ENCODE assay signal across 36 cellular contexts in genomic region chr15:40489274-40490175, GRCh38.
"Had no signal": no experiment of that assay in that cellular context is flagged by ENCODE, and none has a peak within 500 bp of the region (broad histone marks: within the 10 kb centered on the region; RNA-seq: fewer than 3 reads in every experiment).

No MANE protein-coding gene starts in this region.

- FAIRE-seq: endothelial cell of umbilical vein, small intestine, TTC549 had no signal

- H3K27ac ChIP-seq: foreskin keratinocyte, heart left ventricle, lower lobe of right lung, neutrophil, prostate gland, tibial artery, VCaP had no signal

- H3K4me1 ChIP-seq: lower lobe of right lung, prostate gland, tibial artery had no signal

- DNase-seq: activated CD4-positive, alpha-beta T cell treated with anti-CD3 and anti-CD28 coated beads for 4 hours; activated CD4-positive, alpha-beta T cell treated with anti-CD3 and anti-CD28 coated beads, Interleukin-2, amount 50 U/mL, for 4 hours; activated gamma-delta T cell; activated naive CD8-positive, alpha-beta T cell treated with anti-CD3 and anti-CD28 coated beads, Interleukin-2, amount 50 U/mL, for 24 hours; activated T-cell treated with anti-CD3 and anti-CD28 coated beads for 4 hours; amygdala; caudate nucleus; cortex of kidney; effector memory CD8-positive, alpha-beta T cell; foreskin keratinocyte; heart left ventricle; hypothalamus; kidney glomerular epithelial cell; lower lobe of right lung; mesendoderm; mucosa of descending colon; retina; small intestine; stimulated activated CD4-positive, alpha-beta T cell treated with anti-CD3 and anti-CD28 coated beads, Interleukin-4, amount 100 ng/mL, for 24 hours; stimulated activated CD8-positive, alpha-beta memory T cell treated with anti-CD3 and anti-CD28 coated beads, Interleukin-4, amount 100 ng/mL, for 48 hours; stimulated activated naive CD8-positive, alpha-beta T cell treated with anti-CD3 and anti-CD28 coated beads, Interleukin-15, amount 100 ng/mL, for 72 hours; substantia nigra; T-helper 9 cell; tibial artery had no signal

- H3K36me3 Mint-ChIP-seq: activated naive CD4-positive, alpha-beta T cell treated with anti-CD3 and anti-CD28 coated beads, Interleukin-2, amount 50 U/mL, for 24 hours; natural killer cell treated with Interleukin-12 subunit alpha and Interleukin-12 subunit beta and Interleukin-15 and Interleukin-18, amount 100 ng/mL, for 72 hours; stimulated activated memory B cell treated with anti-CD40 and anti-IgM and Interleukin-4, amounts not matched to agents 10 μg/mL and 1 μg/mL and 100 μg/mL, for 72 hours had no signal

- H3K27ac Mint-ChIP-seq: activated naive CD4-positive, alpha-beta T cell treated with anti-CD3 and anti-CD28 coated beads, Interleukin-2, amount 50 U/mL, for 24 hours; activated naive CD8-positive, alpha-beta T cell treated with anti-CD3 and anti-CD28 coated beads, Interleukin-2, amount 50 U/mL, for 24 hours; effector memory CD8-positive, alpha-beta T cell; natural killer cell treated with Interleukin-12 subunit alpha and Interleukin-12 subunit beta and Interleukin-15 and Interleukin-18, amount 100 ng/mL, for 72 hours; stimulated activated memory B cell treated with anti-CD40 and anti-IgM and Interleukin-4, amounts not matched to agents 10 μg/mL and 1 μg/mL and 100 μg/mL, for 72 hours; stimulated activated naive CD8-positive, alpha-beta T cell treated with anti-CD3 and anti-CD28 coated beads, Interleukin-15, amount 100 ng/mL, for 72 hours; T-helper 1 cell treated with Interleukin-12 subunit alpha and Interleukin-12 subunit beta and Interleukin-4 antibody, amounts not matched to agents 30 μg/mL and 1 μg/mL, for 36 hours had no signal

- H3K36me3 ChIP-seq: heart left ventricle, lower lobe of right lung, neutrophil, prostate gland, tibial artery had no signal

- ATAC-seq: activated naive CD8-positive, alpha-beta T cell treated with anti-CD3 and anti-CD28 coated beads, Interleukin-2, amount 50 U/mL, for 24 hours; effector memory CD8-positive, alpha-beta T cell; esophagus mucosa; foreskin keratinocyte; heart left ventricle; left lobe of liver; lower lobe of right lung; mucosa of descending colon; natural killer cell treated with Interleukin-12 subunit alpha and Interleukin-12 subunit beta and Interleukin-15 and Interleukin-18, amount 100 ng/mL, for 72 hours; sciatic nerve; stimulated activated memory B cell treated with anti-CD40 and anti-IgM and Interleukin-4, amounts not matched to agents 10 μg/mL and 1 μg/mL and 100 μg/mL, for 72 hours; stimulated activated naive CD8-positive, alpha-beta T cell treated with anti-CD3 and anti-CD28 coated beads, Interleukin-15, amount 100 ng/mL, for 72 hours had no signal

- H3K4me3 Mint-ChIP-seq: activated naive CD4-positive, alpha-beta T cell treated with anti-CD3 and anti-CD28 coated beads, Interleukin-2, amount 50 U/mL, for 24 hours; activated naive CD8-positive, alpha-beta T cell treated with anti-CD3 and anti-CD28 coated beads, Interleukin-2, amount 50 U/mL, for 24 hours; effector memory CD8-positive, alpha-beta T cell; natural killer cell treated with Interleukin-12 subunit alpha and Interleukin-12 subunit beta and Interleukin-15 and Interleukin-18, amount 100 ng/mL, for 72 hours; stimulated activated memory B cell treated with anti-CD40 and anti-IgM and Interleukin-4, amounts not matched to agents 10 μg/mL and 1 μg/mL and 100 μg/mL, for 72 hours; stimulated activated naive CD8-positive, alpha-beta T cell treated with anti-CD3 and anti-CD28 coated beads, Interleukin-15, amount 100 ng/mL, for 72 hours; T-helper 1 cell treated with Interleukin-12 subunit alpha and Interleukin-12 subunit beta and Interleukin-4 antibody, amounts not matched to agents 30 μg/mL and 1 μg/mL, for 36 hours had no signal

- H3K4me3 ChIP-seq: heart left ventricle, lower lobe of right lung, mucosa of descending colon, prostate gland, tibial artery had no signal

- H3K27me3 Mint-ChIP-seq: activated naive CD4-positive, alpha-beta T cell treated with anti-CD3 and anti-CD28 coated beads, Interleukin-2, amount 50 U/mL, for 24 hours had no signal

- H3K27me3 ChIP-seq: heart left ventricle had no signal

- H3K9me3 ChIP-seq: heart left ventricle, lower lobe of right lung, mucosa of descending colon, neutrophil, prostate gland, tibial artery had no signal

- H3K9me3 Mint-ChIP-seq: activated naive CD4-positive, alpha-beta T cell treated with anti-CD3 and anti-CD28 coated beads, Interleukin-2, amount 50 U/mL, for 24 hours; activated naive CD8-positive, alpha-beta T cell treated with anti-CD3 and anti-CD28 coated beads, Interleukin-2, amount 50 U/mL, for 24 hours; effector memory CD8-positive, alpha-beta T cell; natural killer cell treated with Interleukin-12 subunit alpha and Interleukin-12 subunit beta and Interleukin-15 and Interleukin-18, amount 100 ng/mL, for 72 hours; stimulated activated memory B cell treated with anti-CD40 and anti-IgM and Interleukin-4, amounts not matched to agents 10 μg/mL and 1 μg/mL and 100 μg/mL, for 72 hours; stimulated activated naive CD8-positive, alpha-beta T cell treated with anti-CD3 and anti-CD28 coated beads, Interleukin-15, amount 100 ng/mL, for 72 hours; T-helper 1 cell treated with Interleukin-12 subunit alpha and Interleukin-12 subunit beta and Interleukin-4 antibody, amounts not matched to agents 30 μg/mL and 1 μg/mL, for 36 hours had no signal
